Comparison of ENCODE assay signal across 10 cellular contexts in genomic region chr6:40997256-40997957, GRCh38. TPM values are rescaled to one million over a fixed set of nuclear protein-coding genes. Genes with fewer than 3 reads are reported as not detected.
DNase-seq lines count a peak whose midpoint lies in the region; ATAC-seq lines count a peak whose summit lies in the region.
"Had no signal": no experiment of that assay in that cellular context is flagged by ENCODE, and none has a peak within 500 bp of the region (broad histone marks: within the 10 kb centered on the region; RNA-seq: fewer than 3 reads in every experiment).

No MANE protein-coding gene starts in this region.

- peaks cover 51% of the 10 kb centered on the region for H3K27me3 Mint-ChIP-seq in activated CD4-positive, alpha-beta T cell treated with anti-CD3 and anti-CD28 coated beads, Interleukin-2, amount 10 ng/mL, durations not matched to agents 24 days and 14 days

- H3F3A ChIP-seq in GM23248 (ENCODE audit: insufficient read depth), result peaks cover 8% of the 10 kb centered on the region; the same call in 1 of the 2 replicates

- H3K9me2 ChIP-seq in GM23248 (ENCODE audit: insufficient read depth), result no peaks in the 10 kb centered on the region

- H3K4me2 ChIP-seq in GM23248 (ENCODE audit: unreplicated experiment), result no peak overlapping the region

- peak; percentile 6 to 41 for ATAC-seq in right cardiac atrium

- 30 to 40% methylated on average over 4 of the region's 4 CpGs for WGBS in GM23248 (ENCODE audit: low coverage in 1 of 2, low lambda C conversion rate in 2 of 2, missing lambda C conversion rate in 2 of 2), 2 experiments
- WGBS in right cardiac atrium, result 37% methylated on average over 4 of the region's 4 CpGs

- H3K4me1 ChIP-seq in GM23248 (ENCODE audit: insufficient read depth), result peaks cover 10% of the 10 kb centered on the region
- peaks cover 2% of the 10 kb centered on the region for H3K4me1 ChIP-seq in right cardiac atrium (ENCODE audit: control insufficient read depth, insufficient read depth, low read length)
- peaks cover 15% of the 10 kb centered on the region for H3K4me1 ChIP-seq in rectal smooth muscle tissue (ENCODE audit: control insufficient read depth, insufficient read depth, low read length)

- no peaks in the 10 kb centered on the region for H3K9me3 ChIP-seq in GM23248 (ENCODE audit: low read depth)
- H3K9me3 ChIP-seq in right cardiac atrium (ENCODE audit: control insufficient read depth, low read length), result no peaks in the 10 kb centered on the region

- H4K20me1 ChIP-seq in GM23248 (ENCODE audit: insufficient read depth), result no peaks in the 10 kb centered on the region

- H3K27ac Mint-ChIP-seq in activated CD4-positive, alpha-beta T cell treated with anti-CD3 and anti-CD28 coated beads, Interleukin-2, amount 10 ng/mL, durations not matched to agents 24 days and 14 days, result no peak overlapping the region

- H3K9me3 Mint-ChIP-seq in activated CD4-positive, alpha-beta T cell treated with anti-CD3 and anti-CD28 coated beads, Interleukin-2, amount 10 ng/mL, durations not matched to agents 24 days and 14 days, result no peaks in the 10 kb centered on the region

- no peak overlapping the region for H3K4me3 Mint-ChIP-seq in activated CD4-positive, alpha-beta T cell treated with anti-CD3 and anti-CD28 coated beads, Interleukin-2, amount 10 ng/mL, durations not matched to agents 24 days and 14 days

- intact Hi-C loops in right cardiac atrium (cut with DNase I), result no loop called here
- intact Hi-C loops in activated CD4-positive, alpha-beta T cell treated with anti-CD3 and anti-CD28 coated beads, Interleukin-2, amount 10 ng/mL, durations not matched to agents 24 days and 14 days (cut with micrococcal nuclease), result no loop called here

- in situ Hi-C loops in GM23248 (cut with MboI), result no loop called here

- H3K27ac ChIP-seq in GM23248 (no peak overlapping the region), right cardiac atrium (ENCODE audit: low read length) (peak overlapping the region; percentile 60), rectal smooth muscle tissue (ENCODE audit: low read depth, low read length) (peak overlapping the region; percentile 75)

- H3K4me3 ChIP-seq in GM23248, result no peak overlapping the region
- H3K4me3 ChIP-seq in right cardiac atrium (ENCODE audit: low read length), result peak overlapping the region; percentile 4
- H3K4me3 ChIP-seq in rectal smooth muscle tissue (ENCODE audit: low read length), result no peak overlapping the region

- peak; percentile 64 for DNase-seq in GM23248
- DNase-seq in SW 1271 (lab: John Stamatoyannopoulos, UW), result peak; percentile 14 to 68
- DNase-seq in right cardiac atrium, result no peak
- DNase-seq in NAMALWA (ENCODE audit: low spot score), result no peak
- DNase-seq in NCI-H524 (lab: John Stamatoyannopoulos, UW), result no peak
- DNase-seq in activated CD4-positive, alpha-beta T cell treated with anti-CD3 and anti-CD28 coated beads, Interleukin-2, amount 50 U/mL, for 4 hours, result no peak
- DNase-seq in activated CD4-positive, alpha-beta T cell treated with anti-CD3 and anti-CD28 coated beads, Interleukin-2, amount 10 ng/mL, durations not matched to agents 24 days and 14 days, result no peak

- H3K36me3 ChIP-seq in GM23248 (ENCODE audit: low read depth), result no peaks in the 10 kb centered on the region
- H3K36me3 ChIP-seq in rectal smooth muscle tissue (ENCODE audit: control insufficient read depth, insufficient read depth, low read length), result no peaks in the 10 kb centered on the region

- 0 out of 2 replicates have a peak overlapping the region, but pooled peaks have one; percentile 8 for H2AFZ ChIP-seq in GM23248

- no peaks in the 10 kb centered on the region for H3K4me1 Mint-ChIP-seq in activated CD4-positive, alpha-beta T cell treated with anti-CD3 and anti-CD28 coated beads, Interleukin-2, amount 10 ng/mL, durations not matched to agents 24 days and 14 days

- no peaks in the 10 kb centered on the region for H3K36me3 Mint-ChIP-seq in activated CD4-positive, alpha-beta T cell treated with anti-CD3 and anti-CD28 coated beads, Interleukin-2, amount 10 ng/mL, durations not matched to agents 24 days and 14 days (ENCODE audit: low read depth)

- H3K27me3 ChIP-seq in GM23248 (replicated peaks; ENCODE audit: insufficient read depth), result no peaks in the 10 kb centered on the region; the same call in 1 of the 2 replicates
- no peaks in the 10 kb centered on the region for H3K27me3 ChIP-seq in right cardiac atrium (ENCODE audit: control insufficient read depth, insufficient read depth)
- no peaks in the 10 kb centered on the region for H3K27me3 ChIP-seq in rectal smooth muscle tissue (ENCODE audit: control insufficient read depth, insufficient read depth, low read length)

- H3K79me2 ChIP-seq in GM23248 (ENCODE audit: insufficient read depth), result no peaks in the 10 kb centered on the region

- no peak overlapping the region for H3K9ac ChIP-seq in GM23248
- no peak overlapping the region for H3K9ac ChIP-seq in rectal smooth muscle tissue (ENCODE audit: low read length)

RNA-seq across cellular contexts. Expression of gene UNC5CL, which starts 41.6 kb away (rescaled TPM):
- total RNA-seq in GM23248 (2014; rRNA removed; shearing (Covaris generic)), result not detected in 2 replicates
- polyA plus RNA-seq in GM23248 (2016; fragmentation: Nextera tagmentation; extraction: Ambion mirVana), result not detected in 2 replicates
- total RNA-seq in right cardiac atrium, result under 1 TPM; 0.46 to 0.85 (median 0.75) TPM
- 0.68 TPM for polyA plus RNA-seq in right cardiac atrium
- total RNA-seq in activated CD4-positive, alpha-beta T cell treated with anti-CD3 and anti-CD28 coated beads, Interleukin-2, amount 10 ng/mL, durations not matched to agents 24 days and 14 days, result 0.88 and 1.2 TPM in 2 replicates

RNA-seq across cellular contexts. Expression of gene TSPO2, which starts 44.9 kb away (rescaled TPM):
- not detected in 2 replicates for total RNA-seq in GM23248 (2014; rRNA removed; shearing (Covaris generic))
- polyA plus RNA-seq in GM23248 (2016; fragmentation: Nextera tagmentation; extraction: Ambion mirVana) (not detected in 2 replicates), right cardiac atrium (not detected)
- not detected for total RNA-seq in right cardiac atrium
- not detected in 2 replicates for total RNA-seq in activated CD4-positive, alpha-beta T cell treated with anti-CD3 and anti-CD28 coated beads, Interleukin-2, amount 10 ng/mL, durations not matched to agents 24 days and 14 days
- total RNA-seq: T-helper 2 cell treated with Interferon-gamma antibody and Interleukin-4, amounts not matched to agents 100 ng/mL and 5 ng/mL, for 36 hours; ureter had no signal

RNA-seq across cellular contexts. Expression of gene APOBEC2, which starts 55.6 kb away (rescaled TPM):
- total RNA-seq in GM23248 (2014; rRNA removed; shearing (Covaris generic)), result not detected in 2 replicates
- polyA plus RNA-seq in GM23248 (2016; fragmentation: Nextera tagmentation; extraction: Ambion mirVana) (not detected in 2 replicates), right cardiac atrium (137 TPM)
- 100 to 1,000 TPM in 2 of 4 donors, 10 to 100 TPM in 2; 80.1 to 118 (median 91.6) TPM for total RNA-seq in right cardiac atrium
- not detected in 2 replicates for total RNA-seq in activated CD4-positive, alpha-beta T cell treated with anti-CD3 and anti-CD28 coated beads, Interleukin-2, amount 10 ng/mL, durations not matched to agents 24 days and 14 days
- total RNA-seq: T-helper 2 cell treated with Interferon-gamma antibody and Interleukin-4, amounts not matched to agents 100 ng/mL and 5 ng/mL, for 36 hours had no signal

Comparison
In these comparisons a context has a peak if more than half of its experiments do, and no peak if none do; other contexts are left out.
1. DNase-seq: peak in GM23248 (single experiment) and SW 1271 (2 of 2); none in right cardiac atrium (0 of 3), NAMALWA (single experiment), NCI-H524 (0 of 2), activated CD4-positive, alpha-beta T cell treated with anti-CD3 and anti-CD28 coated beads, Interleukin-2, amount 50 U/mL, for 4 hours (0 of 2) and activated CD4-positive, alpha-beta T cell treated with anti-CD3 and anti-CD28 coated beads, Interleukin-2, amount 10 ng/mL, durations not matched to agents 24 days and 14 days (single experiment).
2. RNA of gene APOBEC2, which starts 55.6 kb away (total RNA-seq): 80.1 to 118 TPM in right cardiac atrium; not detected in GM23248 and not detected in activated CD4-positive, alpha-beta T cell treated with anti-CD3 and anti-CD28 coated beads, Interleukin-2, amount 10 ng/mL, durations not matched to agents 24 days and 14 days; every median in the first group is over 10 times any median in the second.